8 cellular contexts compared by ENCODE assay signal in genomic region chr14:39267592-39268112, GRCh38. TPM values are rescaled to one million over a fixed set of nuclear protein-coding genes. Genes with fewer than 3 reads are reported as not detected.
DNase-seq lines count a peak whose midpoint lies in the region; ATAC-seq and TF ChIP-seq lines count a peak whose summit lies in the region.

No MANE protein-coding gene starts in this region.

- ATAC-seq in GM21529 (IDR thresholded peaks at IDR 0.05; ENCODE audit: unreplicated experiment) (peak; percentile 8), GM18498 (IDR thresholded peaks at IDR 0.05; ENCODE audit: unreplicated experiment) (no peak)

- intact Hi-C loops in spleen (cut with DNase I; ENCODE audit: low total_unique reads): loop anchor here (10.0 kb wide), 1 partner anchor 103 kb away; no protein-coding TSS in a partner anchor

- H3K27me3 ChIP-seq in MG63 (no peaks in the 10 kb centered on the region), adipocyte (replicated peaks; ENCODE audit: control insufficient read depth, insufficient read depth, low read length) (no peaks in the 10 kb centered on the region), spleen (replicated peaks in 1 of 7) (no peaks in the 10 kb centered on the region)

- 1 to 3% (median 2%) methylated on average over 10 to 18 of the region's 18 CpGs for WGBS in spleen, 5 donors

- no peaks in the 10 kb centered on the region for H3K36me3 ChIP-seq in ES-I3 (ENCODE audit: insufficient read depth, low read length)
- no peaks in the 10 kb centered on the region for H3K36me3 ChIP-seq in MG63
- H3K36me3 ChIP-seq in adipocyte (ENCODE audit: control insufficient read depth, insufficient read depth, low read length, severe bottlenecking): no peaks in the 10 kb centered on the region
- peaks cover 0 to 6% (median 0%) of the 10 kb centered on the region in 6 donors for H3K36me3 ChIP-seq in spleen

- TF ChIP-seq CTCF in spleen (IDR thresholded peaks at IDR 0.05 in 8 of 11, conservative IDR thresholded peaks at IDR 0.05 in 3 of 11): no peak

- DNase-seq in MG63 (no peak), adipocyte (ENCODE audit: low read depth) (peak; percentile 61), spleen (no peak), cortex of kidney (lab: John Stamatoyannopoulos, UW) (no peak)

- TF ChIP-seq POLR2A in spleen (IDR thresholded peaks at IDR 0.05): no peak

- H3K9me3 ChIP-seq in ES-I3 (ENCODE audit: control insufficient read depth, insufficient read depth, low read length) (peaks cover 4% of the 10 kb centered on the region; the same call in 1 of the 2 replicates), MG63 (no peaks in the 10 kb centered on the region), adipocyte (ENCODE audit: control insufficient read depth, low read length) (no peaks in the 10 kb centered on the region), spleen (peaks cover 0 to 14% (median 5%) of the 10 kb centered on the region in 8 donors)

- H3K9ac ChIP-seq in ES-I3 (ENCODE audit: low read depth, low read length) (peak overlapping the region; percentile 91), adipocyte (ENCODE audit: low read length) (peak overlapping the region; percentile 97)

- H3K4me1 ChIP-seq in ES-I3 (ENCODE audit: insufficient read depth, low read length) (no peaks in the 10 kb centered on the region), adipocyte (ENCODE audit: control insufficient read depth, insufficient read depth, low read length) (peaks cover 22% of the 10 kb centered on the region), spleen (peaks cover 25 to 64% (median 41%) of the 10 kb centered on the region in 6 donors)

- H3K27ac ChIP-seq in spleen: peak overlapping the region; percentile 98 to 99 (median 99)

- H3K4me3 ChIP-seq in MG63 (peak overlapping the region; percentile 79), adipocyte (ENCODE audit: low read length) (peak overlapping the region; percentile 100), iPS-11a (ENCODE audit: low read depth, low read length) (peak overlapping the region; percentile 86), spleen (peak overlapping the region; percentile 66 to 93 (median 84))

RNA-seq across cellular contexts. Expression of gene MIA2, which starts 33.9 kb away (rescaled TPM):
- 6.3 and 8.6 TPM in 2 replicates for total RNA-seq in MG63 (2014; rRNA removed; shearing (Covaris generic); ENCODE audit: low replicate concordance)
- 10 to 100 TPM; 23.8 to 31.3 (median 25.8) TPM for total RNA-seq in spleen
- 10 to 100 TPM; 18.3 to 22.8 (median 20.6) TPM for polyA plus RNA-seq in spleen
